In the genomic region with DNA sequence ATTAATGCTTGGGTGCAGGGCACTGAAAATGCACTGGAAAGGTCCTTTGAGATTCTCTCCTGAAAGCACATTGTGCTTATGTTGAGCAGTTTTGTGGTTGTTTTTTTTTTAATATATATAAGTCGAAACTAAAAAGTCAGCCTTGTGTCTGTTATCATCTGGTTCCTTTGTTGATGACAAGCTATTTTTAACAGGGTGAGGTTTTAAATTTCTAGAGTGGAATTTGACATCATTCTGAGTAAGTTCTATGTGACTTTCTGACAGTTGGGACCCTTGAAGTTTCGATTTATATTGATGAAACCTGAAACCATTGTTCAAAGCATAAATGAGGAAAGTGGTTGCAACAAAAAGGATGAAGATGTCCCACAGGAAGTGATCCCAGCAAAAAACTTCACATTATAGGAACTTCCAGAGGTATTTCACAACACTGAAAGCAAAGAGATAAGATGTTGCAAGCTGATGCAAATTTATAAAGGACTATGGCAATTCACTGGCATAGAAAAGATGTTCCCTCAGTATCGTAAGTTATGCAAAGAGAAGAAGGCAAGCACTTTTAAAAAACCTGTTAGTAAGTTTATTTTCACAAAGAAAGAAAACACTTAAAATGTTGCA, we compare ENCODE assay signal across 1 cellular context.
TF ChIP-seq lines count a peak whose summit lies in the region.

No MANE protein-coding gene starts in this region.

TF ChIP-seq in IMR-90, 13 proteins besides CTCF, POLR2A, EP300 and RAD21:
- TF ChIP-seq CEBPB (IDR thresholded peaks at IDR 0.05; ENCODE audit: low read depth, low read length) (peak; percentile 86), SMC3 (IDR thresholded peaks at IDR 0.05; ENCODE audit: low read depth, low read length) (no peak), MAZ (IDR thresholded peaks at IDR 0.05; ENCODE audit: borderline replicate concordance, low read depth, low read length) (no peak)
